In genomic region chr10:117175901-117176534, GRCh38 we compare ENCODE assay signal across 8 cellular contexts. TPM values are rescaled to one million over a fixed set of nuclear protein-coding genes. Genes with fewer than 3 reads are reported as not detected.
A peak's percentile ranks its signal among the peaks of the same experiment; 100 is the strongest.
DNase-seq lines count a peak whose midpoint lies in the region; ATAC-seq, FAIRE-seq and TF ChIP-seq lines count a peak whose summit lies in the region.

No MANE protein-coding gene starts in this region.

- TF ChIP-seq CTCF in LNCaP clone FGC (IDR thresholded peaks at IDR 0.05; ENCODE audit: control insufficient read depth, extremely low read depth, insufficient read depth) (peak; percentile 90), sigmoid colon (IDR thresholded peaks at IDR 0.05) (peak in 3 of 4 experiments; percentile 49 to 68 (median 54))

- peak overlapping the region; percentile 49 for H3K4me3 ChIP-seq in LNCaP clone FGC (ENCODE audit: low read depth, low read length)
- H3K4me3 ChIP-seq in sigmoid colon: peak overlapping the region; percentile 19 to 39 (median 36)

- WGBS in sigmoid colon, 2 donors: 20 to 24% methylated on average over 12 of the region's 12 CpGs

- no peak overlapping the region for H3K27ac ChIP-seq in sigmoid colon

- no peaks in the 10 kb centered on the region for H3K9me3 Mint-ChIP-seq in T-helper 1 cell treated with Interleukin-12 subunit alpha and Interleukin-12 subunit beta and Interleukin-4 antibody, amounts not matched to agents 30 μg/mL and 1 μg/mL, for 36 hours

- no peak for TF ChIP-seq EP300 in sigmoid colon (IDR thresholded peaks at IDR 0.05)

- H3K4me1 Mint-ChIP-seq in T-helper 1 cell treated with Interleukin-12 subunit alpha and Interleukin-12 subunit beta and Interleukin-4 antibody, amounts not matched to agents 30 μg/mL and 1 μg/mL, for 36 hours (ENCODE audit: low read depth): peaks cover 15% of the 10 kb centered on the region

- H3K9me3 ChIP-seq in sigmoid colon: no peaks in the 10 kb centered on the region

- peaks cover 0 to 50% (median 28%) of the 10 kb centered on the region in 3 donors for H3K27me3 ChIP-seq in sigmoid colon

- DNase-seq in LNCaP clone FGC (ENCODE audit: low read depth) (no peak), anterior cingulate cortex (lab: John Stamatoyannopoulos, UW) (peak in 54 of 58 donors; percentile 12 to 88 (median 52)), hippocampal formation (lab: John Stamatoyannopoulos, UW) (peak; percentile 74 to 75), sigmoid colon (peak; percentile 78)

- intact Hi-C loops in sigmoid colon (cut with DNase I): loop anchor here (1.0 kb wide), 1 partner anchor 379 kb away; no protein-coding TSS in a partner anchor

- peak; percentile 79 for FAIRE-seq in G401.6 (lab: Jason Lieb, UNC)

- peaks cover 36% of the 10 kb centered on the region for H3K27me3 Mint-ChIP-seq in T-helper 1 cell treated with Interleukin-12 subunit alpha and Interleukin-12 subunit beta and Interleukin-4 antibody, amounts not matched to agents 30 μg/mL and 1 μg/mL, for 36 hours (ENCODE audit: low read depth)

- H3K4me1 ChIP-seq in sigmoid colon: peaks cover 0 to 13% (median 11%) of the 10 kb centered on the region in 4 donors

- ATAC-seq in GM21825 (IDR thresholded peaks at IDR 0.05; ENCODE audit: unreplicated experiment) (peak; percentile 62), GM18505 (IDR thresholded peaks at IDR 0.05; ENCODE audit: unreplicated experiment) (no peak)

- TF ChIP-seq POLR2A in sigmoid colon (IDR thresholded peaks at IDR 0.05): no peak
- TF ChIP-seq POLR2A in GM18505 (IDR thresholded peaks at IDR 0.05; ENCODE audit: borderline replicate concordance, extremely low read depth, insufficient read depth, insufficient read length): no peak

- no peaks in the 10 kb centered on the region for H3K36me3 Mint-ChIP-seq in T-helper 1 cell treated with Interleukin-12 subunit alpha and Interleukin-12 subunit beta and Interleukin-4 antibody, amounts not matched to agents 30 μg/mL and 1 μg/mL, for 36 hours (ENCODE audit: low read depth)

- peak overlapping the region; percentile 82 for H3K4me3 Mint-ChIP-seq in T-helper 1 cell treated with Interleukin-12 subunit alpha and Interleukin-12 subunit beta and Interleukin-4 antibody, amounts not matched to agents 30 μg/mL and 1 μg/mL, for 36 hours

- H3K27ac Mint-ChIP-seq in T-helper 1 cell treated with Interleukin-12 subunit alpha and Interleukin-12 subunit beta and Interleukin-4 antibody, amounts not matched to agents 30 μg/mL and 1 μg/mL, for 36 hours: no peak overlapping the region

- H3K36me3 ChIP-seq in sigmoid colon: no peaks in the 10 kb centered on the region

RNA-seq across cellular contexts. Expression of gene KCNK18, which starts 21.3 kb away (rescaled TPM):
- not detected for total RNA-seq in sigmoid colon
- polyA plus RNA-seq in sigmoid colon: not detected

RNA-seq across cellular contexts. Expression of gene VAX1, which starts 37.9 kb away (rescaled TPM):
- total RNA-seq in sigmoid colon: not detected
- not detected for polyA plus RNA-seq in sigmoid colon
